ENCODE assay signal across 8 cellular contexts in genomic region chr14:65847065-65847847, GRCh38.
DNase-seq lines count a peak whose midpoint lies in the region; ATAC-seq and TF ChIP-seq lines count a peak whose summit lies in the region.

No MANE protein-coding gene starts in this region.

- peaks cover 0 to 5% (median 4%) of the 10 kb centered on the region in 3 donors for H3K27me3 Mint-ChIP-seq in immature natural killer cell (ENCODE audit: low read depth in 3 of 3)

- peaks cover 49 to 56% of the 10 kb centered on the region in 2 donors for H3K4me1 Mint-ChIP-seq in immature natural killer cell

- H3K4me2 ChIP-seq in osteoblast (ENCODE audit: insufficient read depth, low read length), result no peak overlapping the region

- H4K20me1 ChIP-seq in osteoblast (ENCODE audit: insufficient read depth, low read length), result no peaks in the 10 kb centered on the region

- H3K4me3 Mint-ChIP-seq in immature natural killer cell, result peak overlapping the region; percentile 63 to 80 (median 71)

- H3K9me3 Mint-ChIP-seq in immature natural killer cell, result no peaks in the 10 kb centered on the region

- no peak overlapping the region for H3K4me3 ChIP-seq in dorsolateral prefrontal cortex
- H3K4me3 ChIP-seq in ascending aorta, result no peak overlapping the region
- H3K4me3 ChIP-seq in osteoblast (ENCODE audit: insufficient read depth, low read length), result no peak overlapping the region

- H3K4me1 ChIP-seq in ascending aorta (no peaks in the 10 kb centered on the region), osteoblast (ENCODE audit: insufficient read depth, low read length) (no peaks in the 10 kb centered on the region)

- H3K36me3 ChIP-seq in ascending aorta, result no peaks in the 10 kb centered on the region
- no peaks in the 10 kb centered on the region for H3K36me3 ChIP-seq in osteoblast (ENCODE audit: insufficient read depth, low read length)

- DNase-seq in CD1c-positive myeloid dendritic cell (ENCODE audit: extremely low spot score) (peak; percentile 34), immature natural killer cell (peak; percentile 67 to 73 (median 71)), dorsolateral prefrontal cortex (no peak), ascending aorta (ENCODE audit: low spot score in 2 of 2) (no peak), osteoblast (ENCODE audit: insufficient read length, low spot score, missing footprints) (no peak), NCI-H146 (lab: John Stamatoyannopoulos, UW) (no peak)
- DNase-seq in activated CD4-positive, alpha-beta T cell treated with anti-CD3 and anti-CD28 coated beads for 1 hour, result peak; percentile 44

- no peaks in the 10 kb centered on the region for H3K79me2 ChIP-seq in osteoblast (ENCODE audit: insufficient read depth, low read length)

- peak overlapping the region; percentile 71 to 94 (median 90) for H3K27ac Mint-ChIP-seq in immature natural killer cell

- no peak overlapping the region for H3K27ac ChIP-seq in dorsolateral prefrontal cortex
- H3K27ac ChIP-seq in ascending aorta, result no peak overlapping the region
- H3K27ac ChIP-seq in osteoblast (ENCODE audit: low read depth, low read length), result no peak overlapping the region

- H3K9me3 ChIP-seq in ascending aorta, result no peaks in the 10 kb centered on the region
- H3K9me3 ChIP-seq in osteoblast (ENCODE audit: low read depth, low read length), result no peaks in the 10 kb centered on the region

- peak; percentile 81 for ATAC-seq in HG02642 (IDR thresholded peaks at IDR 0.05; ENCODE audit: poor library complexity, unreplicated experiment)

- H2AFZ ChIP-seq in osteoblast (ENCODE audit: low read length), result no peak overlapping the region

- intact Hi-C loops in dorsolateral prefrontal cortex (cut with DNase I), result no loop called here
- intact Hi-C loops in ascending aorta (cut with DNase I), result no loop called here

- TF ChIP-seq CTCF in dorsolateral prefrontal cortex (IDR thresholded peaks at IDR 0.05 in 54 of 56, conservative IDR thresholded peaks at IDR 0.05 in 2 of 56; ENCODE audit: low read depth in 1 of 56, partially characterized antibody in 56 of 56) (no peak), ascending aorta (IDR thresholded peaks at IDR 0.05) (no peak), osteoblast (IDR thresholded peaks at IDR 0.05; ENCODE audit: extremely low read depth, low read depth, low read length) (no peak)

- H3K27me3 ChIP-seq in dorsolateral prefrontal cortex, result no peaks in the 10 kb centered on the region
- H3K27me3 ChIP-seq in ascending aorta, result no peaks in the 10 kb centered on the region
- no peaks in the 10 kb centered on the region for H3K27me3 ChIP-seq in osteoblast (ENCODE audit: insufficient read depth, low read length)

- no peaks in the 10 kb centered on the region for H3K36me3 Mint-ChIP-seq in immature natural killer cell

Comparison
In these comparisons a context has a peak if more than half of its experiments do, and no peak if none do; other contexts are left out.
1. DNase-seq: peak in CD1c-positive myeloid dendritic cell (single experiment), activated CD4-positive, alpha-beta T cell treated with anti-CD3 and anti-CD28 coated beads for 1 hour (single experiment) and immature natural killer cell (3 of 3); none in dorsolateral prefrontal cortex (0 of 10), ascending aorta (0 of 2), osteoblast (single experiment) and NCI-H146 (single experiment).